ENCODE assay signal across 16 cellular contexts in the genomic region with DNA sequence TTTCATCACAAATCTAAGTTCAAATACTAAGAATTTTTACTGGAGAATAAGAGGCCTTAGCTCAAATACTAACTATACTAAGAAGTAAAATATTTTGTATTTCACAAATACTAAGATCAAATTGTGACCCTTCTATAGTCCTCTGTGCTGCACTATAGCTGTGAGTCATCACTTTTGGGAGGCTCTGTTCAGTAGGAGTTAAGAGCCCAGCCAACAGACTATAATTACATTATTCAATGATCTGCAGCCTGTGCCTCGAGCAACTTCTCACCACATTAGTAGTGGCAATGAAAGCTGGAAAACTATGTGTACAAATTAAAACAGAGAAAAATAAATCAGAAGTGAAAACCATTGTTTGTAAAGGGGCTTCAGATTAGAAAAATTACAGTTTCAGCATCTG.
DNase-seq lines count a peak whose midpoint lies in the region; ATAC-seq and TF ChIP-seq lines count a peak whose summit lies in the region.
"Had no signal": no experiment of that assay in that cellular context is flagged by ENCODE, and none has a peak within 500 bp of the region (broad histone marks: within the 10 kb centered on the region; RNA-seq: fewer than 3 reads in every experiment).

No MANE protein-coding gene starts in this region.

- ATAC-seq in GM21786 (IDR thresholded peaks at IDR 0.05; ENCODE audit: unreplicated experiment): no peak
- ATAC-seq: A549; activated CD8-positive, alpha-beta memory T cell treated with anti-CD3 and anti-CD28 coated beads, Interleukin-2, amount 10 ng/mL, durations not matched to agents 7 days and 5 days had no signal

- no peaks in the 10 kb centered on the region for H3K9me3 Mint-ChIP-seq in endothelial cell (ENCODE audit: unreplicated experiment)
- H3K9me3 Mint-ChIP-seq: nephron progenitor cell had no signal

- DNase-seq in NCI-H1417 (lab: John Stamatoyannopoulos, UW) (peak in 2 of 3 experiments; percentile 11 to 53), NCI-H1417 treated with DMSO at 0.1 percent for 48 hours (lab: John Stamatoyannopoulos, UW) (no peak), NCI-H82 treated with DMSO at 0.1 percent for 48 hours (lab: John Stamatoyannopoulos, UW; ENCODE audit: unreplicated experiment) (peak; percentile 22), cardiac fibroblast (ENCODE audit: low read depth in 2 of 2) (peak; percentile 43 to 62), retinal pigment epithelial cell (ENCODE audit: low read depth) (peak; percentile 14), UCSD-AML1 (lab: John Stamatoyannopoulos, UW; ENCODE audit: unreplicated experiment) (no peak), endothelial cell (ENCODE audit: low spot score) (no peak)
- DNase-seq: activated CD8-positive, alpha-beta memory T cell treated with anti-CD3 and anti-CD28 coated beads, Interleukin-2, amount 10 ng/mL, durations not matched to agents 7 days and 5 days; activated naive CD4-positive, alpha-beta T cell treated with anti-CD3 and anti-CD28 coated beads, Interleukin-2, amount 50 U/mL, for 16 hours; NCI-H187 treated with DMSO at 0.1 percent for 48 hours; nephron progenitor cell; sigmoid colon had no signal

- TF ChIP-seq CTCF in cardiac fibroblast (IDR thresholded peaks at IDR 0.05; ENCODE audit: low read depth, low read length) (no peak), retinal pigment epithelial cell (conservative IDR thresholded peaks at IDR 0.05; ENCODE audit: low read depth, low read length) (no peak), endothelial cell (IDR thresholded peaks at IDR 0.05; ENCODE audit: unreplicated experiment) (no peak)

- no peak overlapping the region for H3K4me3 Mint-ChIP-seq in endothelial cell (ENCODE audit: unreplicated experiment)
- H3K4me3 Mint-ChIP-seq: activated CD8-positive, alpha-beta memory T cell treated with anti-CD3 and anti-CD28 coated beads, Interleukin-2, amount 10 ng/mL, durations not matched to agents 7 days and 5 days; nephron progenitor cell; stimulated activated naive CD8-positive, alpha-beta T cell treated with anti-CD3 and anti-CD28 coated beads, Interleukin-15, Interleukin-2, amounts not matched to agents 100 ng/mL and 50 ng/mL, for 24 hours had no signal

- no peaks in the 10 kb centered on the region for H3K4me1 Mint-ChIP-seq in endothelial cell (ENCODE audit: unreplicated experiment)
- H3K4me1 Mint-ChIP-seq: activated CD8-positive, alpha-beta memory T cell treated with anti-CD3 and anti-CD28 coated beads, Interleukin-2, amount 10 ng/mL, durations not matched to agents 7 days and 5 days; nephron progenitor cell had no signal

- no peak overlapping the region for H3K27ac Mint-ChIP-seq in endothelial cell (ENCODE audit: unreplicated experiment)
- H3K27ac Mint-ChIP-seq: activated CD8-positive, alpha-beta memory T cell treated with anti-CD3 and anti-CD28 coated beads, Interleukin-2, amount 10 ng/mL, durations not matched to agents 7 days and 5 days; nephron progenitor cell; stimulated activated naive CD8-positive, alpha-beta T cell treated with anti-CD3 and anti-CD28 coated beads, Interleukin-15, Interleukin-2, amounts not matched to agents 100 ng/mL and 50 ng/mL, for 24 hours had no signal

- no peaks in the 10 kb centered on the region for H3K27me3 Mint-ChIP-seq in endothelial cell (ENCODE audit: unreplicated experiment)
- H3K27me3 Mint-ChIP-seq: activated CD8-positive, alpha-beta memory T cell treated with anti-CD3 and anti-CD28 coated beads, Interleukin-2, amount 10 ng/mL, durations not matched to agents 7 days and 5 days; stimulated activated naive CD8-positive, alpha-beta T cell treated with anti-CD3 and anti-CD28 coated beads, Interleukin-15, Interleukin-2, amounts not matched to agents 100 ng/mL and 50 ng/mL, for 24 hours had no signal

- H3K36me3 Mint-ChIP-seq in endothelial cell (ENCODE audit: low read depth, unreplicated experiment): no peaks in the 10 kb centered on the region
- H3K36me3 Mint-ChIP-seq: activated CD8-positive, alpha-beta memory T cell treated with anti-CD3 and anti-CD28 coated beads, Interleukin-2, amount 10 ng/mL, durations not matched to agents 7 days and 5 days had no signal

- H3K4me3 ChIP-seq in cardiac fibroblast (replicated peaks in 1 of 2; ENCODE audit: low read depth in 2 of 2, low read length in 2 of 2) (no peak overlapping the region), retinal pigment epithelial cell (ENCODE audit: low read length) (no peak overlapping the region)
- H3K4me3 ChIP-seq: A549, lung, sigmoid colon had no signal

Comparison
In these comparisons a context has a peak if more than half of its experiments do, and no peak if none do; other contexts are left out.
1. DNase-seq: peak in NCI-H1417 (2 of 3), NCI-H82 treated with DMSO at 0.1 percent for 48 hours (single experiment), cardiac fibroblast (2 of 2) and retinal pigment epithelial cell (single experiment); none in NCI-H1417 treated with DMSO at 0.1 percent for 48 hours (single experiment), UCSD-AML1 (single experiment) and endothelial cell (single experiment).